19 cellular contexts compared by ENCODE assay signal in genomic region chr5:37661227-37661920, GRCh38.
"Had no signal": no experiment of that assay in that cellular context is flagged by ENCODE, and none has a peak within 500 bp of the region (broad histone marks: within the 10 kb centered on the region; RNA-seq: fewer than 3 reads in every experiment).

No MANE protein-coding gene starts in this region.

- H3K9me3 ChIP-seq: breast epithelium, colonic mucosa, heart left ventricle, lower lobe of right lung, ovary, prostate gland, thyroid gland had no signal

- H3K27me3 ChIP-seq: breast epithelium, colonic mucosa, heart left ventricle, ovary, thyroid gland had no signal

- ATAC-seq: heart left ventricle; lower lobe of right lung; naive thymus-derived CD8-positive, alpha-beta T cell had no signal

- H3K27ac ChIP-seq: breast epithelium, colonic mucosa, heart left ventricle, lower lobe of right lung, ovary, prostate gland, thyroid gland had no signal

- H3K27ac Mint-ChIP-seq: activated CD4-positive, alpha-beta memory T cell treated with anti-CD3 and anti-CD28 coated beads for 36 hours; activated naive CD8-positive, alpha-beta T cell treated with anti-CD3 and anti-CD28 coated beads for 36 hours; naive thymus-derived CD8-positive, alpha-beta T cell; stimulated activated naive CD8-positive, alpha-beta T cell treated with anti-CD3 and anti-CD28 coated beads, Interleukin-15, Interleukin-2, amounts not matched to agents 100 ng/mL and 50 ng/mL, for 24 hours; T-helper 1 cell treated with Interleukin-12 subunit alpha and Interleukin-12 subunit beta and Interleukin-4 antibody, amounts not matched to agents 30 μg/mL and 1 μg/mL, for 36 hours had no signal

- H3K9me3 Mint-ChIP-seq: activated CD4-positive, alpha-beta memory T cell treated with anti-CD3 and anti-CD28 coated beads for 36 hours; activated naive CD8-positive, alpha-beta T cell treated with anti-CD3 and anti-CD28 coated beads for 36 hours; naive thymus-derived CD8-positive, alpha-beta T cell; stimulated activated naive CD8-positive, alpha-beta T cell treated with anti-CD3 and anti-CD28 coated beads, Interleukin-15, Interleukin-2, amounts not matched to agents 100 ng/mL and 50 ng/mL, for 24 hours; T-helper 1 cell treated with Interleukin-12 subunit alpha and Interleukin-12 subunit beta and Interleukin-4 antibody, amounts not matched to agents 30 μg/mL and 1 μg/mL, for 36 hours had no signal

- H3K4me3 ChIP-seq: breast epithelium, colonic mucosa, heart left ventricle, lower lobe of right lung, ovary, prostate gland, thyroid gland had no signal

- H3K4me1 ChIP-seq: breast epithelium, colonic mucosa, prostate gland, thyroid gland had no signal

- H3K27me3 Mint-ChIP-seq: activated CD4-positive, alpha-beta memory T cell treated with anti-CD3 and anti-CD28 coated beads for 36 hours; activated naive CD8-positive, alpha-beta T cell treated with anti-CD3 and anti-CD28 coated beads for 36 hours; naive thymus-derived CD8-positive, alpha-beta T cell; stimulated activated naive CD8-positive, alpha-beta T cell treated with anti-CD3 and anti-CD28 coated beads, Interleukin-15, Interleukin-2, amounts not matched to agents 100 ng/mL and 50 ng/mL, for 24 hours had no signal

- DNase-seq: activated CD4-positive, alpha-beta memory T cell treated with anti-CD3 and anti-CD28 coated beads for 36 hours; activated CD4-positive, alpha-beta T cell treated with anti-CD3 and anti-CD28 coated beads for 48 hours; activated CD4-positive, CD25-positive, alpha-beta regulatory T cell; activated naive CD4-positive, alpha-beta T cell treated with Interleukin-2 at 50 U/mL for 16 hours; activated naive CD8-positive, alpha-beta T cell treated with anti-CD3 and anti-CD28 coated beads for 36 hours; activated T-cell treated with anti-CD3 and anti-CD28 coated beads, Interleukin-2, amount 50 U/mL, for 48 hours; amniotic stem cell; colonic mucosa; heart left ventricle; lower lobe of right lung; naive thymus-derived CD8-positive, alpha-beta T cell; ovary; stimulated activated CD4-positive, alpha-beta T cell treated with anti-CD3 and anti-CD28 coated beads, Interleukin-12 subunit alpha, Interleukin-12 subunit beta, amount 100 ng/mL, for 4 hours; T1000; thyroid gland had no signal

- H3K4me3 Mint-ChIP-seq: activated CD4-positive, alpha-beta memory T cell treated with anti-CD3 and anti-CD28 coated beads for 36 hours; activated naive CD8-positive, alpha-beta T cell treated with anti-CD3 and anti-CD28 coated beads for 36 hours; naive thymus-derived CD8-positive, alpha-beta T cell; stimulated activated naive CD8-positive, alpha-beta T cell treated with anti-CD3 and anti-CD28 coated beads, Interleukin-15, Interleukin-2, amounts not matched to agents 100 ng/mL and 50 ng/mL, for 24 hours; T-helper 1 cell treated with Interleukin-12 subunit alpha and Interleukin-12 subunit beta and Interleukin-4 antibody, amounts not matched to agents 30 μg/mL and 1 μg/mL, for 36 hours had no signal

- H3K36me3 ChIP-seq: breast epithelium, colonic mucosa, heart left ventricle, lower lobe of right lung, ovary, prostate gland, thyroid gland had no signal
